8 cellular contexts compared by ENCODE assay signal in genomic region chr19:18045307-18046013, GRCh38. TPM values are rescaled to one million over a fixed set of nuclear protein-coding genes. Genes with fewer than 3 reads are reported as not detected.
DNase-seq lines count a peak whose midpoint lies in the region; ATAC-seq and TF ChIP-seq lines count a peak whose summit lies in the region.

No MANE protein-coding gene starts in this region.

- no peaks in the 10 kb centered on the region; the same call in 2 of the 3 replicates for H3K36me3 Mint-ChIP-seq in GM23338 (ENCODE audit: low read depth)

- DNase-seq in GM23338 (ENCODE audit: low spot score), result no peak
- DNase-seq in RWPE1 (ENCODE audit: low spot score), result no peak
- no peak for DNase-seq in fibroblast of mammary gland (ENCODE audit: low read depth)
- no peak for DNase-seq in stimulated activated naive CD8-positive, alpha-beta T cell treated with anti-CD3 and anti-CD28 coated beads, Interleukin-15, Interleukin-2, amounts not matched to agents 100 U/mL and 50 U/mL, for 24 hours
- no peak for DNase-seq in NCI-H774 (lab: John Stamatoyannopoulos, UW)
- no peak for DNase-seq in SW 1271 (lab: John Stamatoyannopoulos, UW)

- H3K4me2 ChIP-seq in GM23338, result peak overlapping the region; percentile 60; the same call in 1 of the 2 replicates

- H3K27me3 Mint-ChIP-seq in GM23338 (ENCODE audit: insufficient read depth, low read depth, poor library complexity), result peaks cover 13% of the 10 kb centered on the region

- no peaks in the 10 kb centered on the region for H3K79me2 ChIP-seq in GM23338 (replicated peaks; ENCODE audit: insufficient read depth)

- peak overlapping the region; percentile 86 for H2AFZ ChIP-seq in GM23338

- CTCF ChIA-PET in RWPE1 (lab: Yijun Ruan, JAX), result interaction anchor here (1.2 kb wide), 1 partner anchor 10 kb away, joined by 3 read pairs; no protein-coding TSS in a partner anchor

- 0 out of 2 replicates have a peak overlapping the region, but pooled peaks have one; percentile 23 for H3K4me3 ChIP-seq in GM23338
- peak overlapping the region; percentile 20 for H3K4me3 ChIP-seq in fibroblast of mammary gland (ENCODE audit: control insufficient read depth, low read depth, low read length)

- peak overlapping the region; percentile 21; the same call in 1 of the 3 replicates for H3K4me3 Mint-ChIP-seq in GM23338

- H3F3A ChIP-seq in GM23338 (replicated peaks; ENCODE audit: low read depth), result no peaks in the 10 kb centered on the region

- no peaks in the 10 kb centered on the region for H3K36me3 ChIP-seq in GM23338 (ENCODE audit: insufficient read depth)

- H3K27me3 ChIP-seq in GM23338 (ENCODE audit: insufficient read depth), result no peaks in the 10 kb centered on the region

- POLR2A ChIA-PET in RWPE1 (lab: Yijun Ruan, JAX; ENCODE audit: low non-redundant PET), result no interaction called here

- H4K20me1 ChIP-seq in GM23338 (replicated peaks; ENCODE audit: insufficient read depth), result no peaks in the 10 kb centered on the region

- peaks cover 7% of the 10 kb centered on the region; the same call in 2 of the 3 replicates for H3K4me1 Mint-ChIP-seq in GM23338

- ATAC-seq in GM23338 (no peak), HG02623 (IDR thresholded peaks at IDR 0.05; ENCODE audit: unreplicated experiment) (no peak), HG03342 (IDR thresholded peaks at IDR 0.05; ENCODE audit: unreplicated experiment) (no peak)
- peak; percentile 2 for ATAC-seq in stimulated activated naive CD8-positive, alpha-beta T cell treated with anti-CD3 and anti-CD28 coated beads, Interleukin-15, Interleukin-2, amounts not matched to agents 100 U/mL and 50 U/mL, for 24 hours

- no peak overlapping the region for H3K27ac Mint-ChIP-seq in GM23338

- no peaks in the 10 kb centered on the region for H3K9me2 ChIP-seq in GM23338 (ENCODE audit: insufficient read depth)

- no peaks in the 10 kb centered on the region for H3K4me1 ChIP-seq in GM23338 (ENCODE audit: insufficient read depth)

- H3K27ac ChIP-seq in GM23338 (ENCODE audit: low read depth), result no peak overlapping the region
- H3K27ac ChIP-seq in RWPE1, result peak overlapping the region; percentile 45

- TF ChIP-seq CTCF in GM23338 (conservative IDR thresholded peaks at IDR 0.05; ENCODE audit: low read depth in 2 of 2) (no peak), RWPE1 (conservative IDR thresholded peaks at IDR 0.05; ENCODE audit: low read depth) (no peak), fibroblast of mammary gland (conservative IDR thresholded peaks at IDR 0.05; ENCODE audit: control insufficient read depth, insufficient read depth, low read depth, low read length) (no peak)

- H3K9me3 Mint-ChIP-seq in GM23338, result no peaks in the 10 kb centered on the region; the same call in 2 of the 3 replicates

TF ChIP-seq in GM23338, 12 proteins besides CTCF, POLR2A, EP300 and RAD21:
- no peak for TF ChIP-seq NANOG (IDR thresholded peaks at IDR 0.05; ENCODE audit: borderline replicate concordance)

RNA-seq across cellular contexts. Expression of gene ARRDC2, which starts 37.5 kb away (rescaled TPM):
- 7.1 and 18.7 TPM in 2 replicates for total RNA-seq in GM23338 (2014; rRNA removed; shearing (Covaris generic))
- polyA plus RNA-seq in GM23338 (2016; fragmentation: Nextera tagmentation; extraction: Ambion mirVana), result 2.4 and 3.2 TPM in 2 replicates

RNA-seq across cellular contexts. Expression of gene IL12RB1, which starts 41.3 kb away (rescaled TPM):
- not detected in 2 replicates for total RNA-seq in GM23338 (2014; rRNA removed; shearing (Covaris generic))
- polyA plus RNA-seq in GM23338 (2016; fragmentation: Nextera tagmentation; extraction: Ambion mirVana), result not detected in 2 replicates

RNA-seq across cellular contexts. Expression of gene MAST3, which starts 52.1 kb away (rescaled TPM):
- 8.8 and 9.9 TPM in 2 replicates for total RNA-seq in GM23338 (2014; rRNA removed; shearing (Covaris generic))
- 5.6 and 6.3 TPM in 2 replicates for polyA plus RNA-seq in GM23338 (2016; fragmentation: Nextera tagmentation; extraction: Ambion mirVana)
